ENCODE assay signal across 8 cellular contexts in the genomic region with DNA sequence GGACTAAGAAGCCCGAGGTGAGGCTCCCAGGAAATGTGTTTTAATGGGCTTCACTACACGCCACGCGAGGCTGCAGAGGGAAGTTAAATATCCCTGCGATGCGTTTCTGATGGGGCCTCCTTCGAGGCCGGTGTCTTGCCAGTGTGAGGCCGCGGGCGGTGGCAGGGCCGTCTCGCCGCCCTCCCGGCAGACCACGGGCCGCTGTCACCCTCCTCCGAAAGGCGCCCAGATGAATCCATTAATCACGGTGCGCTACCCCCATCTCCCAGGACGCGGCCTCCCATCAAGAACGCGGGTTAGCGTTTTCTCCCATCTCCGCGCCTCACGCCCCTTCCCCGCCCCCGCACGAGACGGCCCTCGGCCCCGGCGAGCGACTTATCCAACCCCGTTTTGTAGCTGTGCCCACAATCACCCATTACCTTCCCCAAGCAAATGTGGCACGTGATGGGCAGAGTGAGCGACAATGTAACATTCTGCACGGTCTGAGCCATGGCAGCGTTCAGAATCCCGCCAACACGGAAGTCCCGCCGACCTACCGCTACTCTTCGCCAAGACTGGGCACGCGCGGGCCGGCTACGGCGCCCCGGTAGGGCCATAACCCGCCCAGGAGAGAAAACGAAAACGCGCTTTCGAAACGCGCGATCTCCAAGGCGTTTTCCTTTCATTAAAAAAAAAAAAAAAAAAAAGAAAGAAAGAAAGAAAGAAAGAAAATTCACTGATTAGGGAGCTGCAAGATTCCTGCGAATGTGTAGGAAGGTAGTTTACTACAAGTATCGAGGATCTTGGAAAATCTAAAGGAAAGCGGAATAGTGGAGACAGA. TPM values are rescaled to one million over a fixed set of nuclear protein-coding genes. Genes with fewer than 3 reads are reported as not detected.
DNase-seq lines count a peak whose midpoint lies in the region; ATAC-seq and TF ChIP-seq lines count a peak whose summit lies in the region.

Gene OBI1 (minus strand): TSS at position 526 of the 820 bp plus-strand sequence. CDS start 35 bp downstream, at position 491.

- peak within 1 kb of the TSS; percentile 73 for H3K4me3 ChIP-seq in fibroblast of the aortic adventitia (ENCODE audit: low read depth, low read length)

- H3K4me3 Mint-ChIP-seq in nephron, result peak within 1 kb of the TSS; percentile 98 to 100 (median 100)

- H3K9me3 Mint-ChIP-seq in nephron, result no peaks in the 10 kb centered on the region

- H3K27ac Mint-ChIP-seq in nephron, result peak within 1 kb of the TSS; percentile 95 to 98 (median 97)

- DNase-seq in ELF-1 (ENCODE audit: low read depth, low spot score) (peak; percentile 87), GOT3 (lab: John Stamatoyannopoulos, UW) (peak; percentile 62), LHCN-M2 (ENCODE audit: low read depth) (peak; percentile 83), fibroblast of the aortic adventitia (ENCODE audit: low read depth) (peak; percentile 90)
- DNase-seq in activated T-helper 9 cell treated with anti-CD3 and anti-CD28 coated beads, Interleukin-2, amount 50 U/mL, for 16 hours (ENCODE audit: low read depth), result peak; percentile 84
- DNase-seq in stimulated activated naive CD8-positive, alpha-beta T cell treated with anti-CD3 and anti-CD28 coated beads, Interleukin-15, Interleukin-2, amounts not matched to agents 100 U/mL and 50 U/mL, for 24 hours, result peak; percentile 91

- peak; percentile 89 for TF ChIP-seq POLR2A in Raji (IDR thresholded peaks at IDR 0.05; ENCODE audit: insufficient read depth, low read depth, low read length)

- H3K27me3 Mint-ChIP-seq in nephron (ENCODE audit: low read depth), result no peaks in the 10 kb centered on the region

- TF ChIP-seq CTCF in fibroblast of the aortic adventitia (IDR thresholded peaks at IDR 0.05; ENCODE audit: insufficient read depth, low read length), result no peak
- no peak for TF ChIP-seq CTCF in nephron (IDR thresholded peaks at IDR 0.05; ENCODE audit: unreplicated experiment in 3 of 3)

- peaks cover 20% of the 10 kb centered on the region for H3K4me1 Mint-ChIP-seq in nephron

- peak; percentile 97 for ATAC-seq in stimulated activated naive CD8-positive, alpha-beta T cell treated with anti-CD3 and anti-CD28 coated beads, Interleukin-15, Interleukin-2, amounts not matched to agents 100 U/mL and 50 U/mL, for 24 hours

- peaks cover 7% of the 10 kb centered on the region for H3K36me3 Mint-ChIP-seq in nephron (ENCODE audit: low read depth)

RNA-seq across cellular contexts. Expression of gene OBI1, which starts in this region (rescaled TPM):
- total RNA-seq in LHCN-M2 (2014; rRNA removed) (23.6 and 24.2 TPM in 2 replicates), fibroblast of the aortic adventitia (ENCODE audit: low replicate concordance) (20.0 and 28.3 TPM in 2 replicates)
- polyA plus RNA-seq in LHCN-M2 (2012), result 5.2 TPM

Comparison
In these comparisons a context has a peak if more than half of its experiments do, and no peak if none do; other contexts are left out.
1. Peak in every context shown above with its lines: DNase-seq, ATAC-seq and H3K4me3 ChIP-seq.